8 cellular contexts compared by ENCODE assay signal in genomic region chr7:2521952-2522591, GRCh38. TPM values are rescaled to one million over a fixed set of nuclear protein-coding genes. Genes with fewer than 3 reads are reported as not detected.
DNase-seq lines count a peak whose midpoint lies in the region; ATAC-seq and TF ChIP-seq lines count a peak whose summit lies in the region.

No MANE protein-coding gene starts in this region.

- H3K9me3 Mint-ChIP-seq in activated T-helper 17 cell treated with anti-CD3 and anti-CD28 coated beads, Interleukin-2, amount 50 U/mL, for 72 hours: no peaks in the 10 kb centered on the region

- no peak for TF ChIP-seq CTCF in spleen (IDR thresholded peaks at IDR 0.05 in 8 of 11, conservative IDR thresholded peaks at IDR 0.05 in 3 of 11)

- H3K9me3 ChIP-seq in spleen: no peaks in the 10 kb centered on the region

- H3K27me3 ChIP-seq in spleen (replicated peaks in 1 of 7): peaks cover 0 to 32% (median 0%) of the 10 kb centered on the region in 7 donors

- WGBS in spleen, 5 donors: 2 to 8% (median 5%) methylated on average over 11 to 17 of the region's 17 CpGs

- in situ Hi-C loops in Caki2 (cut with HindIII; ENCODE audit: low pct_unique_long_range_greater_than_20kb, low sequenced_read_pairs): no loop called here

- H3K27me3 Mint-ChIP-seq in activated T-helper 17 cell treated with anti-CD3 and anti-CD28 coated beads, Interleukin-2, amount 50 U/mL, for 72 hours: no peaks in the 10 kb centered on the region

- H3K27ac Mint-ChIP-seq in activated T-helper 17 cell treated with anti-CD3 and anti-CD28 coated beads, Interleukin-2, amount 50 U/mL, for 72 hours: peak overlapping the region; percentile 76

- H3K4me1 Mint-ChIP-seq in activated T-helper 17 cell treated with anti-CD3 and anti-CD28 coated beads, Interleukin-2, amount 50 U/mL, for 72 hours: peaks cover 6% of the 10 kb centered on the region

- intact Hi-C loops in left ventricle myocardium superior (cut with micrococcal nuclease) (no loop called here), spleen (cut with DNase I; ENCODE audit: low total_unique reads) (no loop called here)

- peak overlapping the region; percentile 22 to 96 (median 60) for H3K27ac ChIP-seq in spleen

- peaks cover 37% of the 10 kb centered on the region for H3K36me3 Mint-ChIP-seq in activated T-helper 17 cell treated with anti-CD3 and anti-CD28 coated beads, Interleukin-2, amount 50 U/mL, for 72 hours (ENCODE audit: low read depth)

- peaks cover 0 to 30% (median 20%) of the 10 kb centered on the region in 6 donors for H3K36me3 ChIP-seq in spleen

- no peak for TF ChIP-seq POLR2A in spleen (IDR thresholded peaks at IDR 0.05)

- peak; percentile 64 for ATAC-seq in activated T-helper 17 cell treated with anti-CD3 and anti-CD28 coated beads, Interleukin-2, amount 50 U/mL, for 72 hours (replicated peaks)
- ATAC-seq in left ventricle myocardium superior: peak; percentile 1
- ATAC-seq in HG03439 (IDR thresholded peaks at IDR 0.05; ENCODE audit: unreplicated experiment): no peak

- DNase-seq in Caki2 (ENCODE audit: low read depth): peak; percentile 39
- peak; percentile 71 for DNase-seq in NCI-H69 (lab: John Stamatoyannopoulos, UW)
- peak; percentile 68 for DNase-seq in left ventricle myocardium superior
- peak; percentile 86 for DNase-seq in spleen
- DNase-seq in DMS 273 (lab: John Stamatoyannopoulos, UW; ENCODE audit: unreplicated experiment): no peak
- DNase-seq in inferior parietal cortex (ENCODE audit: extremely low spot score): no peak

- peak overlapping the region; percentile 87 for H3K4me3 Mint-ChIP-seq in activated T-helper 17 cell treated with anti-CD3 and anti-CD28 coated beads, Interleukin-2, amount 50 U/mL, for 72 hours

- H3K4me3 ChIP-seq in spleen: peak overlapping the region; percentile 10 to 89 (median 67)

- H3K4me1 ChIP-seq in spleen: peaks cover 63 to 94% (median 85%) of the 10 kb centered on the region in 6 donors

RNA-seq across cellular contexts. Expression of gene LFNG, which starts 2.5 kb away (rescaled TPM):
- 10.2 and 16.7 TPM in 2 replicates for total RNA-seq in Caki2 (2014; rRNA removed; shearing (Covaris generic); ENCODE audit: low replicate concordance)
- total RNA-seq in activated T-helper 17 cell treated with anti-CD3 and anti-CD28 coated beads, Interleukin-2, amount 50 U/mL, for 72 hours: 10 to 100 TPM; 42.6 to 48.8 TPM
- total RNA-seq in left ventricle myocardium superior (6.4 TPM), spleen (10 to 100 TPM; 33.3 to 47.4 (median 42.3) TPM)
- 10 to 100 TPM; 21.2 to 22.4 (median 21.6) TPM for polyA plus RNA-seq in spleen

RNA-seq across cellular contexts. Expression of gene BRAT1, which starts 33.3 kb away (rescaled TPM):
- total RNA-seq in Caki2 (2014; rRNA removed; shearing (Covaris generic); ENCODE audit: low replicate concordance): 60.7 and 74.9 TPM in 2 replicates
- total RNA-seq in activated T-helper 17 cell treated with anti-CD3 and anti-CD28 coated beads, Interleukin-2, amount 50 U/mL, for 72 hours: 10 to 100 TPM; 34.0 to 42.8 TPM
- 16.5 TPM for total RNA-seq in left ventricle myocardium superior
- total RNA-seq in spleen: 10 to 100 TPM; 25.3 to 37.3 (median 32.2) TPM
- 10 to 100 TPM; 26.6 to 50.9 (median 48.9) TPM for polyA plus RNA-seq in spleen

RNA-seq across cellular contexts. Expression of gene IQCE, which starts 36.7 kb away (rescaled TPM):
- 8.9 and 32.5 TPM in 2 replicates for total RNA-seq in Caki2 (2014; rRNA removed; shearing (Covaris generic); ENCODE audit: low replicate concordance)
- total RNA-seq in activated T-helper 17 cell treated with anti-CD3 and anti-CD28 coated beads, Interleukin-2, amount 50 U/mL, for 72 hours: 10 to 100 TPM; 11.2 to 15.3 TPM
- 11.9 TPM for total RNA-seq in left ventricle myocardium superior
- total RNA-seq in spleen: 10 to 100 TPM in 6 of 7 donors, 1 to 10 TPM in 1; 7.1 to 17.1 (median 13.2) TPM
- polyA plus RNA-seq in spleen: 1 to 10 TPM; 1.2 to 4.4 (median 2.2) TPM

RNA-seq across cellular contexts. Expression of gene GRIFIN, which starts 45.9 kb away (rescaled TPM):
- total RNA-seq in Caki2 (2014; rRNA removed; shearing (Covaris generic); ENCODE audit: low replicate concordance): not detected in 2 replicates
- total RNA-seq in activated T-helper 17 cell treated with anti-CD3 and anti-CD28 coated beads, Interleukin-2, amount 50 U/mL, for 72 hours: not detected
- total RNA-seq in left ventricle myocardium superior (not detected), spleen (not detected)
- not detected for polyA plus RNA-seq in spleen

Comparison
In these comparisons a context has a peak if more than half of its experiments do, and no peak if none do; other contexts are left out.
1. DNase-seq: peak in Caki2 (single experiment), NCI-H69 (single experiment), left ventricle myocardium superior (single experiment) and spleen (single experiment); none in DMS 273 (single experiment) and inferior parietal cortex (single experiment).